ENCODE assay signal across 17 cellular contexts in the genomic region with DNA sequence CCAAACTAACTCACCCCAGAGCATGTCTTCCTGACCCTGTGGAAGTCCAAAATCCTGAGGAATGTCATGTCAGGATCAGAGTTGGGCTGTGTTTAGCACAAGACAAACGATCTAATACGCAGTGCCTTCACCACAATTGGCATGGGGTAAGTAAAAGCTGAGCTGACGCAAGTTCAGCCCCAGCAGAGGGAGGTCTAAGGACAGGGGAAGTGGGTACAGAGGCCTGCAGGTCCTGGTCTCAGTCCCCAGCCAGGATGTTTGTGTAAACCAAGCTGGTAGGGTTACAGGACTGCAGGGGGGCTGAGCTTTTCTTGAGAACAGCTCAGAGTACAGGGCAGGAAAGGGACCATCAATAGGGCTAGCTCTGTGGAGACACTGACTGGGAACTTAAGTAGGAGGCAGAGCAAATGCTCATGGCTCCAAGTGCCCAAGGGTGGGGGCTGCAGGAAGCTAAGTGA. TPM values are rescaled to one million over a fixed set of nuclear protein-coding genes. Genes with fewer than 3 reads are reported as not detected.
DNase-seq lines count a peak whose midpoint lies in the region; ATAC-seq and TF ChIP-seq lines count a peak whose summit lies in the region.
"Had no signal": no experiment of that assay in that cellular context is flagged by ENCODE, and none has a peak within 500 bp of the region (broad histone marks: within the 10 kb centered on the region; RNA-seq: fewer than 3 reads in every experiment).

No MANE protein-coding gene starts in this region.

- no peak for DNase-seq in DND-41
- DNase-seq in central memory CD8-positive, alpha-beta T cell (ENCODE audit: low spot score in 2 of 2): no peak
- no peak for DNase-seq in neuronal stem cell (ENCODE audit: low spot score)
- DNase-seq in NCI-H526 (lab: John Stamatoyannopoulos, UW): no peak
- no peak for DNase-seq in T1000 (lab: John Stamatoyannopoulos, UW)
- DNase-seq: activated CD4-positive, alpha-beta memory T cell treated with anti-CD3 and anti-CD28 coated beads for 36 hours; activated gamma-delta T cell; brain microvascular endothelial cell; DMS79; NCI-H1092 treated with DMSO at 0.1 percent for 48 hours; stimulated activated CD4-positive, alpha-beta T cell treated with anti-CD3 and anti-CD28 coated beads, Interleukin-4, amount 100 ng/mL, for 24 hours had no signal

- H3K4me3 ChIP-seq in DND-41 (ENCODE audit: low read depth in 1 of 2, low read length in 2 of 2) (no peak overlapping the region), Loucy (ENCODE audit: low read length, poor library complexity, severe bottlenecking) (no peak overlapping the region), mesodermal cell (ENCODE audit: extremely low read depth, insufficient read depth, low read length, poor library complexity, severe bottlenecking) (no peak overlapping the region), neuronal stem cell (ENCODE audit: low read length in 2 of 2) (no peak overlapping the region)
- H3K4me3 ChIP-seq: Peyer's patch had no signal

- H3K27ac ChIP-seq in DND-41 (ENCODE audit: low read length) (peak overlapping the region; percentile 26; the same call in 1 of the 2 replicates), mesodermal cell (ENCODE audit: low read depth, low read length, severe bottlenecking) (peak overlapping the region; percentile 30), neuronal stem cell (replicated peaks; ENCODE audit: low read length) (no peak overlapping the region)
- H3K27ac ChIP-seq: brain microvascular endothelial cell, Peyer's patch had no signal

- no peak overlapping the region for H4K8ac ChIP-seq in neuronal stem cell (ENCODE audit: low read depth, low read length)

- H4K20me1 ChIP-seq in DND-41 (ENCODE audit: insufficient read depth, low read length) (peaks cover 14% of the 10 kb centered on the region; the same call in 1 of the 2 replicates), Loucy (ENCODE audit: insufficient read depth, low read length, poor library complexity, severe bottlenecking) (no peaks in the 10 kb centered on the region)

- H3K27ac Mint-ChIP-seq in central memory CD8-positive, alpha-beta T cell (ENCODE audit: low read depth): no peak overlapping the region
- H3K27ac Mint-ChIP-seq: activated CD4-positive, alpha-beta memory T cell treated with anti-CD3 and anti-CD28 coated beads for 36 hours; mesothelial cell of epicardium; stimulated activated naive CD8-positive, alpha-beta T cell treated with anti-CD3 and anti-CD28 coated beads, Interleukin-15, Interleukin-2, amounts not matched to agents 100 ng/mL and 50 ng/mL, for 24 hours had no signal

- no peak overlapping the region for H3K23ac ChIP-seq in neuronal stem cell (ENCODE audit: low read depth, low read length, poor library complexity)

- H3K14ac ChIP-seq in neuronal stem cell (ENCODE audit: low read length): no peak overlapping the region

- no peak overlapping the region for H3K18ac ChIP-seq in neuronal stem cell (ENCODE audit: low read length)

- 84 to 95% methylated on average over 3 of the region's 3 CpGs for WGBS in mesodermal cell (ENCODE audit: insufficient coverage in 2 of 2), 2 experiments
- no CpG with 5 or more reads among the region's 3 CpGs for WGBS in neuronal stem cell (ENCODE audit: extremely low coverage in 2 of 2, insufficient read length in 2 of 2, insufficient replicate concordance in 1 of 2), 2 donors

- H3K36me3 ChIP-seq in DND-41 (ENCODE audit: insufficient read depth, low read length) (peaks cover 12% of the 10 kb centered on the region), Loucy (ENCODE audit: insufficient read depth, low read length) (peaks cover 18% of the 10 kb centered on the region; the same call in 1 of the 2 replicates), mesodermal cell (ENCODE audit: control insufficient read depth, insufficient read depth, low read length) (peaks cover 5% of the 10 kb centered on the region), neuronal stem cell (replicated peaks in 1 of 2; ENCODE audit: control insufficient read depth in 2 of 2, insufficient read depth in 2 of 2, low read length in 2 of 2) (no peaks in the 10 kb centered on the region)
- H3K36me3 ChIP-seq: brain microvascular endothelial cell had no signal

- no peak overlapping the region for H2BK5ac ChIP-seq in neuronal stem cell (ENCODE audit: low read length)

- no peaks in the 10 kb centered on the region for H3K27me3 Mint-ChIP-seq in central memory CD8-positive, alpha-beta T cell
- H3K27me3 Mint-ChIP-seq: activated CD4-positive, alpha-beta memory T cell treated with anti-CD3 and anti-CD28 coated beads for 36 hours had no signal

- no peaks in the 10 kb centered on the region for H3K9me2 ChIP-seq in Loucy (replicated peaks; ENCODE audit: low read depth, low read length)

- H3K27me3 ChIP-seq in DND-41 (ENCODE audit: insufficient read depth, low read length, poor library complexity): no peaks in the 10 kb centered on the region
- H3K27me3 ChIP-seq in Loucy (ENCODE audit: insufficient read depth, low read length, poor library complexity, severe bottlenecking): no peaks in the 10 kb centered on the region
- H3K27me3 ChIP-seq in neuronal stem cell (ENCODE audit: control insufficient read depth in 3 of 3, insufficient read depth in 3 of 3, low read depth in 1 of 3, low read length in 3 of 3): no peaks in the 10 kb centered on the region
- H3K27me3 ChIP-seq: brain microvascular endothelial cell, Peyer's patch had no signal

- no peak overlapping the region for H4K91ac ChIP-seq in neuronal stem cell (ENCODE audit: low read depth, low read length, poor library complexity)

- H2BK15ac ChIP-seq in neuronal stem cell (ENCODE audit: low read length): no peak overlapping the region

- H3K4me2 ChIP-seq in DND-41 (ENCODE audit: insufficient read depth, low read length) (no peak overlapping the region), Loucy (ENCODE audit: low read depth, low read length, poor library complexity, severe bottlenecking) (no peak overlapping the region), neuronal stem cell (ENCODE audit: insufficient read depth, low read length, poor library complexity, severe bottlenecking) (no peak overlapping the region)

- H2BK120ac ChIP-seq in neuronal stem cell (ENCODE audit: low read depth, low read length): no peak overlapping the region

- TF ChIP-seq CTCF in DND-41 (IDR thresholded peaks at IDR 0.05; ENCODE audit: borderline replicate concordance, extremely low read depth, low read length, poor library complexity, severe bottlenecking) (no peak), Loucy (conservative IDR thresholded peaks at IDR 0.05; ENCODE audit: low read length) (peak; percentile 42)

- H2AK5ac ChIP-seq in neuronal stem cell (ENCODE audit: low read depth, low read length): no peak overlapping the region

- H2AFZ ChIP-seq in DND-41 (ENCODE audit: low read depth, low read length) (no peak overlapping the region), Loucy (ENCODE audit: low read length) (no peak overlapping the region), neuronal stem cell (ENCODE audit: low read length) (no peak overlapping the region)

- H3K9me3 Mint-ChIP-seq in central memory CD8-positive, alpha-beta T cell: no peaks in the 10 kb centered on the region
- H3K9me3 Mint-ChIP-seq: activated CD4-positive, alpha-beta memory T cell treated with anti-CD3 and anti-CD28 coated beads for 36 hours; mesothelial cell of epicardium; stimulated activated naive CD8-positive, alpha-beta T cell treated with anti-CD3 and anti-CD28 coated beads, Interleukin-15, Interleukin-2, amounts not matched to agents 100 ng/mL and 50 ng/mL, for 24 hours had no signal

- H3K9ac ChIP-seq in DND-41 (ENCODE audit: low read depth, low read length) (no peak overlapping the region), Loucy (ENCODE audit: low read depth, low read length, poor library complexity, severe bottlenecking) (no peak overlapping the region), neuronal stem cell (ENCODE audit: low read depth, low read length, poor library complexity) (no peak overlapping the region)

- no peak overlapping the region for H3K4me3 Mint-ChIP-seq in central memory CD8-positive, alpha-beta T cell
- H3K4me3 Mint-ChIP-seq: activated CD4-positive, alpha-beta memory T cell treated with anti-CD3 and anti-CD28 coated beads for 36 hours; mesothelial cell of epicardium; stimulated activated naive CD8-positive, alpha-beta T cell treated with anti-CD3 and anti-CD28 coated beads, Interleukin-15, Interleukin-2, amounts not matched to agents 100 ng/mL and 50 ng/mL, for 24 hours had no signal

- no peak for ATAC-seq in DND-41 (ENCODE audit: insufficient read depth, low read depth)
- peak; percentile 10 for ATAC-seq in central memory CD8-positive, alpha-beta T cell (replicated peaks; ENCODE audit: extremely low read depth, poor library complexity, severe bottlenecking)
- ATAC-seq in HG03439 (IDR thresholded peaks at IDR 0.05; ENCODE audit: unreplicated experiment): no peak

- no peaks in the 10 kb centered on the region for H3F3A ChIP-seq in Loucy (ENCODE audit: low read depth)

- H3K79me2 ChIP-seq in DND-41 (ENCODE audit: insufficient read depth, low read length): no peaks in the 10 kb centered on the region
- no peaks in the 10 kb centered on the region for H3K79me2 ChIP-seq in Loucy (ENCODE audit: insufficient read depth, low read length)

- H2BK12ac ChIP-seq in neuronal stem cell (ENCODE audit: low read length): no peak overlapping the region

- H3K4ac ChIP-seq in neuronal stem cell (ENCODE audit: low read length): no peak overlapping the region

- H3K4me1 Mint-ChIP-seq in central memory CD8-positive, alpha-beta T cell: peaks cover 6% of the 10 kb centered on the region
- H3K4me1 Mint-ChIP-seq: mesothelial cell of epicardium had no signal

- no peaks in the 10 kb centered on the region for H3K79me1 ChIP-seq in neuronal stem cell (ENCODE audit: low read depth, low read length)

- H3K4me1 ChIP-seq in DND-41 (ENCODE audit: insufficient read depth, low read length): peaks cover 7% of the 10 kb centered on the region
- peaks cover 11% of the 10 kb centered on the region for H3K4me1 ChIP-seq in Loucy (ENCODE audit: insufficient read depth, low read length, poor library complexity, severe bottlenecking)
- H3K4me1 ChIP-seq in mesodermal cell (ENCODE audit: control insufficient read depth, insufficient read depth, low read length, poor library complexity, severe bottlenecking): peaks cover 26% of the 10 kb centered on the region
- H3K4me1 ChIP-seq in neuronal stem cell (ENCODE audit: control insufficient read depth in 2 of 2, insufficient read depth in 1 of 2, low read depth in 1 of 2, low read length in 2 of 2): peaks cover 3 to 10% of the 10 kb centered on the region in 2 donors

- H3K9me3 ChIP-seq in DND-41 (ENCODE audit: insufficient read depth, low read length, severe bottlenecking): no peaks in the 10 kb centered on the region
- no peaks in the 10 kb centered on the region for H3K9me3 ChIP-seq in Loucy (ENCODE audit: insufficient read depth, low read depth, low read length)
- no peaks in the 10 kb centered on the region for H3K9me3 ChIP-seq in mesodermal cell (ENCODE audit: control insufficient read depth, low read length)
- no peaks in the 10 kb centered on the region for H3K9me3 ChIP-seq in neuronal stem cell (replicated peaks in 1 of 2; ENCODE audit: control insufficient read depth in 2 of 2, insufficient read depth in 1 of 2, low read depth in 1 of 2, low read length in 2 of 2)
- H3K9me3 ChIP-seq: Peyer's patch had no signal

- H3K36me3 Mint-ChIP-seq in central memory CD8-positive, alpha-beta T cell (ENCODE audit: insufficient read depth): peaks cover 16% of the 10 kb centered on the region

RNA-seq across cellular contexts. Expression of a gene that starts 5.3 kb away (rescaled TPM):
- polyA plus RNA-seq in mesodermal cell (2013, experiment 1 of 2): 2.9 TPM
- polyA plus RNA-seq in mesodermal cell (2013, experiment 2 of 2): 2.3 TPM
- 6.4 TPM for polyA plus RNA-seq in neuronal stem cell (2013, experiment 1 of 2)
- polyA plus RNA-seq in neuronal stem cell (2013, experiment 2 of 2): 6.7 TPM

RNA-seq across cellular contexts. Expression of a gene that starts 30.7 kb away (rescaled TPM):
- polyA plus RNA-seq in mesodermal cell (2013, experiment 1 of 2): 88.5 TPM
- 80.1 TPM for polyA plus RNA-seq in mesodermal cell (2013, experiment 2 of 2)
- 74.9 TPM for polyA plus RNA-seq in neuronal stem cell (2013, experiment 1 of 2)
- polyA plus RNA-seq in neuronal stem cell (2013, experiment 2 of 2): 76.0 TPM
